In the genomic region with DNA sequence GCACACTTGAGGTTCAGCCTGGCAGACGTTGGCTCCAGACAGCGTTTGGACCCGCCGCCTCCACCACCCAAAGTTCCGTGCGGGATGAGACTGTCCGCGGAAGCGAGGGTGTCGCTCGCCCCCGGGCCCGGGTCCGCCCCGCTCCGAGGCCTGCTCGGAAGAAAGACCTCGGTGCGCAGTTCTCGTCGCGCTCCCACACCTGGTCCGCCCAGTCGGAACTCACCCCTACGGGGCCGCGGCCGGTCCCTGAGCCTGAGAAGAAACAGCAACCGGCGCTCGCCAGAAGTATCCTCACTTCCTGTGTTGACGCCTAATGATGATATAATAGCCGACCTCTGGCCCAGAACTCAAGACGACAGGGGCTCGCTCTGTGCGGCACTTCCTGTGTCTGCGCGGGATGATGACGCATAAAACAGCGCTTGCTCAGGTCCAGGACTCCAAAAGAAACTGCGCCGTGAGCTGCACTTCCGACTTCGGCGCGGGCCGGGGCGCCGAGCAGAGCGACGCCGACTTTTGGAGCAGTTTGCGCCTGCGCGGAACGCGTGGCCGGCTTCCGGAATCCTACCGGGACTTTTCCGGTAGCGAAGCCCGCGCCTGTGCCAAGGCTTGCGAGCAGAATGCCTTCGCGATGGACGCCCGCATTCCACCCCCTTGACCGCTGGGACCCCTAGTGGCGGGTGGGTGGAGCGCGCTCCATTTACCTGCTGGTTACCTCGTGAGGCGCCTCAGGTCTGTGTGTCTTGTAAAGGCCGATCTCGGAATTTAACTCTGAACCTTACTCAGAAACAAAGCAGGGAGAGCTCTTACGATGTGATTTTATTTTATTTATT, we compare ENCODE assay signal across 8 cellular contexts. TPM values are rescaled to one million over a fixed set of nuclear protein-coding genes. Genes with fewer than 3 reads are reported as not detected.
A peak's percentile ranks its signal among the peaks of the same experiment; 100 is the strongest.
DNase-seq lines count a peak whose midpoint lies in the region; ATAC-seq, FAIRE-seq and TF ChIP-seq lines count a peak whose summit lies in the region.
"Not testable (repeated sequence)": the region's sequence is repeated elsewhere in the genome, so short reads cannot be mapped to it uniquely, and the experiment has no call there.

A gene (minus strand): TSS at position 323 of the 830 bp plus-strand sequence. CDS start 1,539 bp downstream, outside the sequence.

- peak; percentile 77 for ATAC-seq in HG03457 (IDR thresholded peaks at IDR 0.05; ENCODE audit: unreplicated experiment)

- peak within 1 kb of the TSS; percentile 68 for H3K4me3 ChIP-seq in BJ (ENCODE audit: low read depth, low read length)
- H3K4me3 ChIP-seq in colonic mucosa: peak within 1 kb of the TSS; percentile 48

- FAIRE-seq in GM19239 (lab: Jason Lieb, UNC): peak; percentile 98

- H3K27ac ChIP-seq in colonic mucosa: peak within 1 kb of the TSS; percentile 85

- POLR2A ChIA-PET in BJ (lab: Charles Lee): not testable (repeated sequence)

- H3K27me3 ChIP-seq in BJ (ENCODE audit: control insufficient read depth, insufficient read depth, low read length); colonic mucosa: not testable (repeated sequence)

- H3K4me1 ChIP-seq in colonic mucosa: not testable (repeated sequence)

- H3K36me3 ChIP-seq in BJ (ENCODE audit: control insufficient read depth, insufficient read depth, low read length); colonic mucosa: not testable (repeated sequence)

- peak within 1 kb of the TSS; percentile 55 to 79 for H3K9ac ChIP-seq in colonic mucosa (ENCODE audit: low read depth in 2 of 2, low read length in 2 of 2)

- H3K9me3 ChIP-seq in colonic mucosa: not testable (repeated sequence)

- intact Hi-C loops in colonic mucosa (cut with DNase I): not testable (repeated sequence)

- DNase-seq in BJ (ENCODE audit: low read depth) (peak; percentile 99), GM19239 (ENCODE audit: insufficient read length, low spot score) (peak; percentile 89), NCI-H526 (lab: John Stamatoyannopoulos, UW) (peak; percentile 85), colonic mucosa (peak; percentile 95), left kidney (ENCODE audit: low read depth, low spot score) (peak; percentile 100)
- DNase-seq in activated CD4-positive, alpha-beta T cell treated with anti-CD3 and anti-CD28 coated beads for 48 hours: peak; percentile 99
- peak; percentile 91 to 99 for DNase-seq in stimulated activated CD4-positive, alpha-beta T cell treated with anti-CD3 and anti-CD28 coated beads, Interleukin-2, amount 100 ng/mL, for 24 hours

- peak; percentile 21; the same call in 1 of the 2 replicates for TF ChIP-seq CTCF in BJ (IDR thresholded peaks at IDR 0.05; ENCODE audit: insufficient read depth, low read depth, low read length)
- TF ChIP-seq CTCF in colonic mucosa (IDR thresholded peaks at IDR 0.05): peak; percentile 35

- CTCF ChIA-PET in BJ (lab: Yijun Ruan, JAX): interaction anchor here (0.6 to 1.3 kb wide), 3 partner anchors 36 to 186 kb away, joined by 3 to 4 read pairs (median 3); no protein-coding TSS in a partner anchor

RNA-seq across cellular contexts. Expression of the gene that starts here (rescaled TPM):
- 5.6 and 8.1 TPM in 2 replicates for polyA plus RNA-seq in BJ (2011; rRNA removed)
- polyA minus RNA-seq in BJ (2011; rRNA and poly(A)+ RNA removed): 16.3 and 20.4 TPM in 2 replicates
- 10 to 100 TPM; 52.2 to 58.5 TPM for total RNA-seq in colonic mucosa

Comparison
In these comparisons a context has a peak if more than half of its experiments do, and no peak if none do; other contexts are left out.
1. Peak in every context shown above with its lines: DNase-seq, ATAC-seq, H3K4me3 ChIP-seq and H3K27ac ChIP-seq.